In the genomic region with DNA sequence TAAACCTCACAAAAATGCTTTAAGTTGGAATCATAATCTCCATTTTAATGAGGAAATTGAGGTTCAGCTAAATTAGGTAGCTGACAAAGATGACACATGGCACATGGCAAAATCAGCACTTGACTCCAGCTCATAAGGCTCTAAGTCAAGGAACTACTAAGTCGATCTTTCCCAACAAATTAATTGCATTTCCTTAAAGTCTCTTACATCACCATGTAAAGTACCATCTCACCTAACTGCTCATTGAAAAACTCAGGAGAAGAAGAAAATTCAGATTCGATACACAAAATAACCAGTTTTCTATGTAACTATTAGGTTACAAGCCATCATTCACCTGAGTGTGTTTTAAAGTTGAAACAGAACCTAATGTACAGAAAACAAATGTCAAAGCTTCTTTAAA, we compare ENCODE assay signal across 23 cellular contexts.
DNase-seq lines count a peak whose midpoint lies in the region; ATAC-seq, FAIRE-seq and TF ChIP-seq lines count a peak whose summit lies in the region.
"Had no signal": no experiment of that assay in that cellular context is flagged by ENCODE, and none has a peak within 500 bp of the region (broad histone marks: within the 10 kb centered on the region; RNA-seq: fewer than 3 reads in every experiment).

No MANE protein-coding gene starts in this region.

- peaks cover 100% of the 10 kb centered on the region for H3K79me2 ChIP-seq in HCT116 (ENCODE audit: insufficient read depth, low read length)
- peaks cover 90% of the 10 kb centered on the region for H3K79me2 ChIP-seq in PC-3 (ENCODE audit: low read length)

- peaks cover 0 to 14% of the 10 kb centered on the region in 2 experiments; a peak in 2 of 4 replicates for H3K36me3 ChIP-seq in HCT116 (ENCODE audit: control insufficient read depth in 1 of 2, insufficient read depth in 2 of 2, low read length in 2 of 2)
- no peaks in the 10 kb centered on the region for H3K36me3 ChIP-seq in PC-3 (ENCODE audit: low read depth, low read length)
- H3K36me3 ChIP-seq in RWPE2 (ENCODE audit: low read depth) = peaks cover 48% of the 10 kb centered on the region
- H3K36me3 ChIP-seq: BLaER1, HAP-1 had no signal

- H3K27ac ChIP-seq in HCT116 (ENCODE audit: low read depth, low read length) = peak overlapping the region; percentile 99
- peak overlapping the region; percentile 45 for H3K27ac ChIP-seq in PC-3 (ENCODE audit: low read length)
- peak overlapping the region; percentile 98 for H3K27ac ChIP-seq in RWPE2 (ENCODE audit: poor library complexity, severe bottlenecking)
- H3K27ac ChIP-seq: BLaER1, C4-2B had no signal

- TF ChIP-seq CTCF in HCT116 (IDR thresholded peaks at IDR 0.05 in 2 of 3, conservative IDR thresholded peaks at IDR 0.05 in 1 of 3; ENCODE audit: borderline replicate concordance in 1 of 3, insufficient read depth in 1 of 3, low read depth in 2 of 3, low read length in 2 of 3) = no peak
- no peak for TF ChIP-seq CTCF in PC-3 (conservative IDR thresholded peaks at IDR 0.05; ENCODE audit: low read depth, low read length)
- TF ChIP-seq CTCF in RWPE2 (IDR thresholded peaks at IDR 0.05; ENCODE audit: poor library complexity, severe bottlenecking) = no peak

- intact Hi-C loops in HCT116 (cut with micrococcal nuclease) = no loop called here
- intact Hi-C loops in PC-3 (cut with micrococcal nuclease) = no loop called here

- POLR2A ChIA-PET in HCT116 (lab: Charles Lee) = interaction anchor here (1.0 to 3.4 kb wide), 4 partner anchors 9 to 116 kb away, joined by 3 to 21 read pairs (median 12); no protein-coding TSS in a partner anchor
- POLR2A ChIA-PET in PC-3 (lab: Charles Lee; ENCODE audit: unreplicated experiment) = no interaction called here

- TF ChIP-seq POLR2A in HCT116 (IDR thresholded peaks at IDR 0.05; ENCODE audit: borderline replicate concordance, extremely low read depth, insufficient read depth, insufficient read length) = no peak

- H3K9me2 ChIP-seq in HCT116 (ENCODE audit: insufficient read depth) (no peaks in the 10 kb centered on the region), PC-3 (replicated peaks; ENCODE audit: low read length) (no peaks in the 10 kb centered on the region)

- CTCF ChIA-PET in HCT116 (lab: Charles Lee) = no interaction called here
- CTCF ChIA-PET in PC-3 (lab: Charles Lee) = no interaction called here

- no peak overlapping the region for H3K4me3 ChIP-seq in HCT116 (replicated peaks in 1 of 2; ENCODE audit: low read depth in 1 of 2, low read length in 2 of 2)
- peak overlapping the region; percentile 55; the same call in 1 of the 2 replicates for H3K4me3 ChIP-seq in PC-3 (ENCODE audit: low read length)
- H3K4me3 ChIP-seq in RWPE2 (ENCODE audit: severe bottlenecking) = no peak overlapping the region
- H3K4me3 ChIP-seq: BLaER1, GM12878, HAP-1 had no signal

- DNase-seq in HCT116 (ENCODE audit: low read depth, low spot score) (no peak), PC-3 (no peak), RWPE2 (ENCODE audit: low spot score) (no peak)
- DNase-seq: Caco-2; CD4-positive, CD25-positive, alpha-beta regulatory T cell; CD8-positive, alpha-beta T cell; DMS 273 treated with DMSO at 0.1 percent for 48 hours; DMS79; EL; GDM1; GOT3 had no signal

- peaks cover 98 to 100% of the 10 kb centered on the region in 2 experiments for H3K4me1 ChIP-seq in HCT116 (ENCODE audit: control insufficient read depth in 1 of 2, insufficient read depth in 2 of 2, low read length in 2 of 2)
- H3K4me1 ChIP-seq in PC-3 (ENCODE audit: insufficient read depth, low read length) = peaks cover 92% of the 10 kb centered on the region
- H3K4me1 ChIP-seq in RWPE2 (ENCODE audit: insufficient read depth, poor library complexity, severe bottlenecking) = peaks cover 84% of the 10 kb centered on the region
- H3K4me1 ChIP-seq: BLaER1, Caco-2, HAP-1 had no signal

- H2AFZ ChIP-seq in HCT116 (ENCODE audit: low read depth, low read length, poor library complexity, severe bottlenecking) (no peak overlapping the region), PC-3 (ENCODE audit: low read length) (no peak overlapping the region)

- ATAC-seq in HCT116 (no peak), PC-3 (no peak), RWPE2 (ENCODE audit: low read depth) (no peak), GM18519 (IDR thresholded peaks at IDR 0.05; ENCODE audit: low FRiP score, unreplicated experiment) (no peak), HG02610 (IDR thresholded peaks at IDR 0.05; ENCODE audit: unreplicated experiment) (no peak), GM18502 (IDR thresholded peaks at IDR 0.05; ENCODE audit: poor library complexity, unreplicated experiment) (no peak), HG03175 (IDR thresholded peaks at IDR 0.05; ENCODE audit: unreplicated experiment) (no peak)
- ATAC-seq: CD8-positive, alpha-beta T cell; GM12878 had no signal

- H3K9ac ChIP-seq in HCT116 (ENCODE audit: low read length) (peak overlapping the region; percentile 60), PC-3 (ENCODE audit: low read length) (peak overlapping the region; percentile 34; the same call in 1 of the 2 replicates)
- H3K9ac ChIP-seq: BLaER1 had no signal

- no peak for TF ChIP-seq RAD21 in HCT116 (IDR thresholded peaks at IDR 0.05; ENCODE audit: low read depth)

- H4K20me1 ChIP-seq in HCT116 (ENCODE audit: insufficient read depth) (no peaks in the 10 kb centered on the region), PC-3 (ENCODE audit: low read length) (no peaks in the 10 kb centered on the region)
- H4K20me1 ChIP-seq: BLaER1 had no signal

- H3K9me3 ChIP-seq in HCT116 (ENCODE audit: control insufficient read depth in 1 of 2, insufficient read depth in 1 of 2, low read depth in 1 of 2, low read length in 2 of 2) (no peaks in the 10 kb centered on the region), PC-3 (ENCODE audit: low read length) (no peaks in the 10 kb centered on the region), RWPE2 (ENCODE audit: severe bottlenecking) (no peaks in the 10 kb centered on the region)
- H3K9me3 ChIP-seq: BLaER1, Caco-2, HAP-1 had no signal

- FAIRE-seq in islet of Langerhans (lab: Jason Lieb, UNC) = peak; percentile 13
- FAIRE-seq: D721Med, GM18507, H54 had no signal

- H3K4me2 ChIP-seq in HCT116 (ENCODE audit: low read length) (peak overlapping the region; percentile 61), PC-3 (ENCODE audit: low read length) (peak overlapping the region; percentile 84)
- H3K4me2 ChIP-seq: BLaER1 had no signal

- H3K27me3 ChIP-seq in HCT116 (ENCODE audit: insufficient read depth, low read length) (no peaks in the 10 kb centered on the region), PC-3 (ENCODE audit: low read length) (no peaks in the 10 kb centered on the region), RWPE2 (ENCODE audit: insufficient read depth, poor library complexity, severe bottlenecking) (no peaks in the 10 kb centered on the region)
- H3K27me3 ChIP-seq: BLaER1 had no signal

- H3F3A ChIP-seq in PC-3 (ENCODE audit: low read length, unreplicated experiment) = peaks cover 13% of the 10 kb centered on the region

- no TSS peak for BruUV-seq in HCT116 (replicated peaks; lab: Mats Ljungman, UMichigan)
- BruUV-seq in PC-3 (replicated peaks; lab: Mats Ljungman, UMichigan) = no TSS peak

- RAD21 ChIA-PET in HCT116 (lab: Charles Lee; ENCODE audit: low non-redundant PET in 1 of 2, low total read pairs in 2 of 2, uncharacterized antibody in 2 of 2, unreplicated experiment in 2 of 2) = no interaction called here

TF ChIP-seq in HCT116, 20 proteins besides CTCF, POLR2A, EP300 and RAD21:
- TF ChIP-seq SP1 (IDR thresholded peaks at IDR 0.05; ENCODE audit: low read depth) (0 out of 2 replicates have a peak, but pooled peaks have one; percentile 20), CEBPB (IDR thresholded peaks at IDR 0.05; ENCODE audit: low read depth) (peak; percentile 53; the same call in 1 of the 2 replicates), EGR1 (IDR thresholded peaks at IDR 0.05; ENCODE audit: low read depth) (0 out of 2 replicates have a peak, but pooled peaks have one; percentile 18)
- TF ChIP-seq, protein P1, sequence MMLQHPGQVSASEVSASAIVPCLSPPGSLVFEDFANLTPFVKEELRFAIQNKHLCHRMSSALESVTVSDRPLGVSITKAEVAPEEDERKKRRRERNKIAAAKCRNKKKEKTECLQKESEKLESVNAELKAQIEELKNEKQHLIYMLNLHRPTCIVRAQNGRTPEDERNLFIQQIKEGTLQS (IDR thresholded peaks at IDR 0.05) = no peak

Comparison
In these comparisons a context has a peak if more than half of its experiments do, and no peak if none do; other contexts are left out.
1. H3K27ac ChIP-seq: peak in every context shown above with its lines; median percentile 99 in HCT116; 98 in RWPE2; 45 in PC-3.